Comparison of ENCODE assay signal across 13 cellular contexts in genomic region chr20:38889792-38890496, GRCh38. TPM values are rescaled to one million over a fixed set of nuclear protein-coding genes. Genes with fewer than 3 reads are reported as not detected.
A peak's percentile ranks its signal among the peaks of the same experiment; 100 is the strongest.
DNase-seq lines count a peak whose midpoint lies in the region; ATAC-seq and TF ChIP-seq lines count a peak whose summit lies in the region.
"Had no signal": no experiment of that assay in that cellular context is flagged by ENCODE, and none has a peak within 500 bp of the region (broad histone marks: within the 10 kb centered on the region; RNA-seq: fewer than 3 reads in every experiment).

No MANE protein-coding gene starts in this region.

- H3K27ac Mint-ChIP-seq in stimulated activated naive CD8-positive, alpha-beta T cell treated with anti-CD3 and anti-CD28 coated beads, Interleukin-15, Interleukin-2, amounts not matched to agents 100 ng/mL and 50 ng/mL, for 24 hours: peak overlapping the region; percentile 93
- H3K27ac Mint-ChIP-seq in activated CD8-positive, alpha-beta T cell treated with anti-CD3 and anti-CD28 coated beads, Interleukin-2, amount 10 ng/mL, durations not matched to agents 7 days and 5 days: peak overlapping the region; percentile 23
- no peak overlapping the region for H3K27ac Mint-ChIP-seq in neural progenitor cell

- intact Hi-C loops in upper lobe of right lung (cut with DNase I): loop anchor here (10.0 kb wide), 1 partner anchor 235 kb away; no protein-coding TSS in a partner anchor

- H3K27me3 ChIP-seq in upper lobe of right lung: peaks cover 5% of the 10 kb centered on the region
- peaks cover 10% of the 10 kb centered on the region for H3K27me3 ChIP-seq in neural progenitor cell
- H3K27me3 ChIP-seq: pancreas had no signal

- H3K4me1 ChIP-seq in upper lobe of right lung (no peaks in the 10 kb centered on the region), neural progenitor cell (no peaks in the 10 kb centered on the region)

- H3K9me3 ChIP-seq in upper lobe of right lung (no peaks in the 10 kb centered on the region), neural progenitor cell (ENCODE audit: low read depth) (no peaks in the 10 kb centered on the region)
- H3K9me3 ChIP-seq: gastroesophageal sphincter, left ventricle myocardium inferior, pancreas had no signal

- peaks cover 32% of the 10 kb centered on the region for H3K36me3 Mint-ChIP-seq in stimulated activated naive CD8-positive, alpha-beta T cell treated with anti-CD3 and anti-CD28 coated beads, Interleukin-15, Interleukin-2, amounts not matched to agents 100 ng/mL and 50 ng/mL, for 24 hours (ENCODE audit: low read depth)
- H3K36me3 Mint-ChIP-seq in activated CD8-positive, alpha-beta T cell treated with anti-CD3 and anti-CD28 coated beads, Interleukin-2, amount 10 ng/mL, durations not matched to agents 7 days and 5 days (ENCODE audit: low read depth): peaks cover 27% of the 10 kb centered on the region
- no peaks in the 10 kb centered on the region for H3K36me3 Mint-ChIP-seq in neural progenitor cell

- peak overlapping the region; percentile 36 for H3K4me3 Mint-ChIP-seq in stimulated activated naive CD8-positive, alpha-beta T cell treated with anti-CD3 and anti-CD28 coated beads, Interleukin-15, Interleukin-2, amounts not matched to agents 100 ng/mL and 50 ng/mL, for 24 hours
- H3K4me3 Mint-ChIP-seq in activated CD8-positive, alpha-beta T cell treated with anti-CD3 and anti-CD28 coated beads, Interleukin-2, amount 10 ng/mL, durations not matched to agents 7 days and 5 days: no peak overlapping the region
- no peak overlapping the region for H3K4me3 Mint-ChIP-seq in neural progenitor cell

- H3K4me3 ChIP-seq in upper lobe of right lung: no peak overlapping the region
- H3K4me3 ChIP-seq in neural progenitor cell: no peak overlapping the region
- H3K4me3 ChIP-seq: gastroesophageal sphincter, left ventricle myocardium inferior, pancreas had no signal

- H2AFZ ChIP-seq in neural progenitor cell (replicated peaks): no peak overlapping the region

- H3K9ac ChIP-seq in neural progenitor cell: no peak overlapping the region

- CTCF ChIA-PET in activated CD8-positive, alpha-beta T cell treated with anti-CD3 and anti-CD28 coated beads, Interleukin-2, amount 10 ng/mL, durations not matched to agents 7 days and 5 days (lab: Charles Lee): interaction anchor here (4.7 kb wide), 1 partner anchor 16 kb away, joined by 54 read pairs; no protein-coding TSS in a partner anchor

- no peak overlapping the region for H3K27ac ChIP-seq in upper lobe of right lung
- no peak overlapping the region for H3K27ac ChIP-seq in neural progenitor cell
- H3K27ac ChIP-seq: gastroesophageal sphincter, left ventricle myocardium inferior, pancreas had no signal

- H3K4me2 ChIP-seq in neural progenitor cell: no peak overlapping the region

- H3K79me2 ChIP-seq in neural progenitor cell (ENCODE audit: low read depth): no peaks in the 10 kb centered on the region

- no peak for ATAC-seq in stimulated activated naive CD8-positive, alpha-beta T cell treated with anti-CD3 and anti-CD28 coated beads, Interleukin-15, Interleukin-2, amounts not matched to agents 100 U/mL and 50 U/mL, for 24 hours
- no peak for ATAC-seq in activated CD8-positive, alpha-beta T cell treated with anti-CD3 and anti-CD28 coated beads, Interleukin-2, amount 10 ng/mL, durations not matched to agents 7 days and 5 days
- ATAC-seq in upper lobe of right lung: no peak
- no peak for ATAC-seq in GM21423 (IDR thresholded peaks at IDR 0.05; ENCODE audit: unreplicated experiment)
- ATAC-seq: gastroesophageal sphincter, pancreas had no signal

- peaks cover 66% of the 10 kb centered on the region for H3K4me1 Mint-ChIP-seq in stimulated activated naive CD8-positive, alpha-beta T cell treated with anti-CD3 and anti-CD28 coated beads, Interleukin-15, Interleukin-2, amounts not matched to agents 100 ng/mL and 50 ng/mL, for 24 hours (ENCODE audit: low read depth)
- peaks cover 51% of the 10 kb centered on the region for H3K4me1 Mint-ChIP-seq in activated CD8-positive, alpha-beta T cell treated with anti-CD3 and anti-CD28 coated beads, Interleukin-2, amount 10 ng/mL, durations not matched to agents 7 days and 5 days (ENCODE audit: low read depth)
- peaks cover 9% of the 10 kb centered on the region for H3K4me1 Mint-ChIP-seq in neural progenitor cell

- H3K27me3 Mint-ChIP-seq in stimulated activated naive CD8-positive, alpha-beta T cell treated with anti-CD3 and anti-CD28 coated beads, Interleukin-15, Interleukin-2, amounts not matched to agents 100 ng/mL and 50 ng/mL, for 24 hours: no peaks in the 10 kb centered on the region
- H3K27me3 Mint-ChIP-seq in activated CD8-positive, alpha-beta T cell treated with anti-CD3 and anti-CD28 coated beads, Interleukin-2, amount 10 ng/mL, durations not matched to agents 7 days and 5 days (ENCODE audit: low read depth): no peaks in the 10 kb centered on the region
- H3K27me3 Mint-ChIP-seq in neural progenitor cell (ENCODE audit: insufficient read depth, low read depth): peaks cover 8% of the 10 kb centered on the region

- H4K20me1 ChIP-seq in neural progenitor cell (ENCODE audit: low read depth): no peaks in the 10 kb centered on the region

- H3K9me3 Mint-ChIP-seq in stimulated activated naive CD8-positive, alpha-beta T cell treated with anti-CD3 and anti-CD28 coated beads, Interleukin-15, Interleukin-2, amounts not matched to agents 100 ng/mL and 50 ng/mL, for 24 hours: no peaks in the 10 kb centered on the region
- no peaks in the 10 kb centered on the region for H3K9me3 Mint-ChIP-seq in activated CD8-positive, alpha-beta T cell treated with anti-CD3 and anti-CD28 coated beads, Interleukin-2, amount 10 ng/mL, durations not matched to agents 7 days and 5 days (ENCODE audit: insufficient read depth)
- H3K9me3 Mint-ChIP-seq in neural progenitor cell: no peaks in the 10 kb centered on the region

- no peak for TF ChIP-seq CTCF in upper lobe of right lung (IDR thresholded peaks at IDR 0.05)
- no peak for TF ChIP-seq CTCF in neural progenitor cell (IDR thresholded peaks at IDR 0.05)

- POLR2A ChIA-PET in activated CD8-positive, alpha-beta T cell treated with anti-CD3 and anti-CD28 coated beads, Interleukin-2, amount 10 ng/mL, durations not matched to agents 7 days and 5 days (lab: Charles Lee): interaction anchor here (1.1 to 2.2 kb wide), 2 partner anchors 8 to 14 kb away, joined by 3 to 13 read pairs; no protein-coding TSS in a partner anchor

- no peak for DNase-seq in stimulated activated naive CD8-positive, alpha-beta T cell treated with anti-CD3 and anti-CD28 coated beads, Interleukin-15, Interleukin-2, amounts not matched to agents 100 U/mL and 50 U/mL, for 24 hours
- DNase-seq in activated CD8-positive, alpha-beta T cell treated with anti-CD3 and anti-CD28 coated beads, Interleukin-2, amount 10 ng/mL, durations not matched to agents 7 days and 5 days: no peak
- DNase-seq in left kidney (ENCODE audit: low read depth, low spot score) (peak; percentile 11), upper lobe of right lung (peak; percentile 53), NCI-H524 treated with DMSO at 0.1 percent for 48 hours (lab: John Stamatoyannopoulos, UW) (no peak), neural progenitor cell (ENCODE audit: low spot score) (no peak)
- DNase-seq: effector memory CD4-positive, alpha-beta T cell; left ventricle myocardium inferior; pancreas; stimulated activated naive CD4-positive, alpha-beta T cell had no signal

- H3K36me3 ChIP-seq in upper lobe of right lung: no peaks in the 10 kb centered on the region
- no peaks in the 10 kb centered on the region for H3K36me3 ChIP-seq in neural progenitor cell
- H3K36me3 ChIP-seq: left ventricle myocardium inferior, pancreas had no signal

- H3F3A ChIP-seq in neural progenitor cell (ENCODE audit: low read depth): no peaks in the 10 kb centered on the region

RNA-seq across cellular contexts. Expression of gene FAM83D, which starts 36.3 kb away (rescaled TPM):
- 10 to 100 TPM; 24.9 to 25.6 TPM for total RNA-seq in activated CD8-positive, alpha-beta T cell treated with anti-CD3 and anti-CD28 coated beads, Interleukin-2, amount 10 ng/mL, durations not matched to agents 7 days and 5 days
- 2.0 TPM for total RNA-seq in upper lobe of right lung
- 73.9 and 76.7 TPM in 2 replicates for total RNA-seq in neural progenitor cell (ENCODE audit: low replicate concordance)

Comparison
In these comparisons a context has a peak if more than half of its experiments do, and no peak if none do; other contexts are left out.
1. DNase-seq: peak in left kidney (single experiment) and upper lobe of right lung (single experiment); none in stimulated activated naive CD8-positive, alpha-beta T cell treated with anti-CD3 and anti-CD28 coated beads, Interleukin-15, Interleukin-2, amounts not matched to agents 100 U/mL and 50 U/mL, for 24 hours (single experiment), activated CD8-positive, alpha-beta T cell treated with anti-CD3 and anti-CD28 coated beads, Interleukin-2, amount 10 ng/mL, durations not matched to agents 7 days and 5 days (single experiment), NCI-H524 treated with DMSO at 0.1 percent for 48 hours (single experiment) and neural progenitor cell (single experiment).